In the genomic region with DNA sequence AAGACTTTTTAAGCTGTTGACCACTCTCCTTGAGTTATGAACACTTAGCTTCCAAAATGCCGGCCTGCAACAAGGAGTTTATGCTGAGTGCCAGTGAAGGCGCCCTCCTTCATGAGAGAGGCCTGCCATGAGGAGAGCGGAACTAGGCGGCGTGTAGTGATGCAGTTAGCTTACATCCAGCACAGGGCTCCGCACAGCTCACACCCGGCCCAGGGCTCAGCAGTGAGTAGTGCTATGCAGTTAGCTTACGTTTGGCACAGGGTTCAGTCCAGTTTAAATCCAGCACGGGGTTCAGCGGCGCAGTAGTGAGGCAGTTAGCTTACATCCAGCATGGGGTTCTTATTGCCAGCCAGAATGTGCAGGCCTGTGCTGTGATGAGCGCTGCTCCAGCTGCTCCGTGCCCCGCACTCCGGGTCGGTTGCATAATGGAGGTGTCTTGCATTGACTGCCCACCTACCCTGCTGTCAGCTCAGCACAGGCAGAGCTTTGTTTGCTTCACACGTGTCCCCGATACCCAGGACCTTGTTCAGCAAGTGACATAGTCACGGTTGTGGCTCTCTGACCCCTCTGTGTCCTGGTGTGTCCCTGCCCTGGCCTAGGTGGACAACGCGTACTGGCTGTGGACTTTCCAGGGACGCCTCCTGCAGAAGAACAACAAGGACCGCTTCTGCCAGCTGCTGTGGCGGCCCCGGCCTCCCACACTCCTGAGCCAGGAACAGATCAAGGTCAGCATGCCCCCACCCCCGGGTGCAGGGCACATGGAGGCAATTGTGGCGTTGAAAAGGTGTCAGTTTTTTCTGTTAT, we compare ENCODE assay signal across 1 cellular context.
TF ChIP-seq lines count a peak whose summit lies in the region.

No MANE protein-coding gene starts in this region.

TF ChIP-seq in H1, 55 proteins besides CTCF, POLR2A, EP300 and RAD21:
- TF ChIP-seq SP1 (IDR thresholded peaks at IDR 0.05; ENCODE audit: low read depth, low read length) (no peak), POLR2AphosphoS5 (IDR thresholded peaks at IDR 0.05; ENCODE audit: low read depth, low read length) (peak; percentile 47; the same call in 1 of the 2 replicates)
